ENCODE assay signal across 8 cellular contexts in the genomic region with DNA sequence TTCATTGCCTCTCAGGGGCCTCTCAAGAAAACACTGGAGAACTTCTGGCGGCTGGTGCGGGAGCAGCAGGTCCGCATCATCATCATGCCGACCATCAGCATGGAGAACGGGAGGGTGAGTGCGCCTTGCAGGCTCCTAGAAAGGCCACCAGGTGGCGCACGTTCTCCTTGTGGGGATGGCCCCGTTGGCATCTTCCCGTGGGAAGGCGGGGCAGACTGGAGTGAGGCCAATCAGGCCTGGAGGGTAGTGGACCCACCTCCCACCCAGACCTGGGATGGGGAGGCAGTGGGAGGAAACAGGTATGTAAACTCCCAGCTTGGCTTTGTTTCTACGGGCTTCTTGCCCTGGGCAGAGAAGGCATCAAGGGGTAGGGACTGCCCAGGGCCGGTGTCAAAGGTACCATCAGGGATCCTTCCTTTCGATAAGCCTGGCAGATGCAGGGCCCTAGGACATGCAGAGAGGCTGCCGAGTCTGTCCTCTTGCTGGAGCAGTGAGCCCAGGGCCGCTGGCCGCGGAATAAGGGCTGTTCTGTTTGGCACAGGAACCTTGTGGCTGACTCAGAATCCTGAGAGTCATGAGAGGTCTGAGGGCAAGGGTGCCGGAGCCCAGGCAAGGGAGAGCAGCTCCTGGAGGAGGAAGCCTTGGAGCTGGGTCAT. TPM values are rescaled to one million over a fixed set of nuclear protein-coding genes. Genes with fewer than 3 reads are reported as not detected.
DNase-seq lines count a peak whose midpoint lies in the region; TF ChIP-seq lines count a peak whose summit lies in the region.

No MANE protein-coding gene starts in this region.

- no peak for TF ChIP-seq POLR2A in erythroblast (IDR thresholded peaks at IDR 0.05; ENCODE audit: low read length)

- H3K79me2 ChIP-seq in OCI-LY7 (ENCODE audit: insufficient read depth, low read depth, low read length), result no peaks in the 10 kb centered on the region

- H3K36me3 ChIP-seq in HUES48 (ENCODE audit: control insufficient read depth, insufficient read depth, low read length) (no peaks in the 10 kb centered on the region), OCI-LY7 (ENCODE audit: insufficient read depth, low read length) (no peaks in the 10 kb centered on the region)

- no peaks in the 10 kb centered on the region for H3K9me2 ChIP-seq in OCI-LY7 (ENCODE audit: insufficient read depth, low read length)

- H3K4me2 ChIP-seq in OCI-LY7 (ENCODE audit: low read length), result peak overlapping the region; percentile 5; the same call in 1 of the 2 replicates

- peak overlapping the region; percentile 35; the same call in 1 of the 2 replicates for H2AFZ ChIP-seq in OCI-LY7 (ENCODE audit: low read length)

- no TSS peak for BruUV-seq in OCI-LY7 (replicated peaks; lab: Mats Ljungman, UMichigan)

- TF ChIP-seq CTCF in AG10803 (conservative IDR thresholded peaks at IDR 0.05; ENCODE audit: low read length) (peak; percentile 93), OCI-LY7 (conservative IDR thresholded peaks at IDR 0.05; ENCODE audit: low read length) (peak; percentile 91)

- intact Hi-C loops in OCI-LY7 (cut with micrococcal nuclease; ENCODE audit: unreplicated experiment), result loop anchor here (10.0 kb wide), 3 partner anchors 111 to 661 kb away; a partner anchor contains a TSS

- no peaks in the 10 kb centered on the region for H3K27me3 ChIP-seq in HUES48 (ENCODE audit: control insufficient read depth, insufficient read depth, low read length)

- no peak overlapping the region for H3K9ac ChIP-seq in HUES48 (ENCODE audit: low read depth, low read length)

- DNase-seq in AG10803 (ENCODE audit: low read depth), result peak; percentile 70
- DNase-seq in GM19238 (ENCODE audit: insufficient read length, low spot score), result peak; percentile 70
- peak; percentile 74 for DNase-seq in OCI-LY7 (ENCODE audit: low spot score)
- DNase-seq in activated CD8-positive, alpha-beta memory T cell treated with anti-CD3 and anti-CD28 coated beads, Interleukin-2, amount 50 U/mL, for 4 hours, result peak; percentile 73
- peak; percentile 72 to 82 for DNase-seq in erythroblast (lab: John Stamatoyannopoulos, UW)
- peak; percentile 81 for DNase-seq in myocyte (ENCODE audit: low read depth)
- peak; percentile 45 to 50 for DNase-seq in stimulated activated CD8-positive, alpha-beta memory T cell treated with anti-CD3 and anti-CD28 coated beads, Interleukin-7, amount 100 ng/mL, for 4 hours (ENCODE audit: low read depth in 2 of 2)

- H3K4me3 ChIP-seq in AG10803 (ENCODE audit: low read length) (peak overlapping the region; percentile 42), HUES48 (ENCODE audit: low read depth, low read length) (peak overlapping the region; percentile 45; the same call in 1 of the 2 replicates), OCI-LY7 (ENCODE audit: low read depth, low read length, poor library complexity, severe bottlenecking) (no peak overlapping the region)

- POLR2A ChIA-PET in OCI-LY7 (lab: Charles Lee), result interaction anchor here (0.6 kb wide), 1 partner anchor 97 kb away, joined by 3 read pairs; no protein-coding TSS in a partner anchor

- H3K27ac ChIP-seq in HUES48 (ENCODE audit: low read depth, low read length) (no peak overlapping the region), OCI-LY7 (ENCODE audit: low read depth, low read length, poor library complexity, severe bottlenecking) (no peak overlapping the region)

- CTCF ChIA-PET in OCI-LY7 (lab: Charles Lee; ENCODE audit: unreplicated experiment), result interaction anchor here (0.6 kb wide), 1 partner anchor 38 kb away, joined by 10 read pairs; no protein-coding TSS in a partner anchor

- H3K4me1 ChIP-seq in HUES48 (ENCODE audit: control insufficient read depth, insufficient read depth, low read length), result peaks cover 5% of the 10 kb centered on the region; the same call in 1 of the 2 replicates
- no peaks in the 10 kb centered on the region for H3K4me1 ChIP-seq in OCI-LY7 (ENCODE audit: insufficient read depth, low read length, poor library complexity, severe bottlenecking)

- H3K9me3 ChIP-seq in HUES48 (ENCODE audit: control insufficient read depth, insufficient read depth, low read length), result no peaks in the 10 kb centered on the region
- no peaks in the 10 kb centered on the region for H3K9me3 ChIP-seq in OCI-LY7 (ENCODE audit: low read length)

- H4K20me1 ChIP-seq in OCI-LY7 (ENCODE audit: insufficient read depth, low read length), result no peaks in the 10 kb centered on the region

RNA-seq across cellular contexts. Expression of a gene that starts 18.9 kb away (rescaled TPM):
- total RNA-seq in OCI-LY7 (2014; rRNA removed; shearing (Covaris generic)), result 42.2 and 48.1 TPM in 2 replicates
- total RNA-seq in OCI-LY7 (2022) (46.6 and 48.7 TPM in 2 replicates), myocyte (60.3 and 66.4 TPM in 2 replicates)
- 41.6 TPM for polyA plus RNA-seq in myocyte (2012)
